ENCODE assay signal across 1 cellular context in the genomic region with DNA sequence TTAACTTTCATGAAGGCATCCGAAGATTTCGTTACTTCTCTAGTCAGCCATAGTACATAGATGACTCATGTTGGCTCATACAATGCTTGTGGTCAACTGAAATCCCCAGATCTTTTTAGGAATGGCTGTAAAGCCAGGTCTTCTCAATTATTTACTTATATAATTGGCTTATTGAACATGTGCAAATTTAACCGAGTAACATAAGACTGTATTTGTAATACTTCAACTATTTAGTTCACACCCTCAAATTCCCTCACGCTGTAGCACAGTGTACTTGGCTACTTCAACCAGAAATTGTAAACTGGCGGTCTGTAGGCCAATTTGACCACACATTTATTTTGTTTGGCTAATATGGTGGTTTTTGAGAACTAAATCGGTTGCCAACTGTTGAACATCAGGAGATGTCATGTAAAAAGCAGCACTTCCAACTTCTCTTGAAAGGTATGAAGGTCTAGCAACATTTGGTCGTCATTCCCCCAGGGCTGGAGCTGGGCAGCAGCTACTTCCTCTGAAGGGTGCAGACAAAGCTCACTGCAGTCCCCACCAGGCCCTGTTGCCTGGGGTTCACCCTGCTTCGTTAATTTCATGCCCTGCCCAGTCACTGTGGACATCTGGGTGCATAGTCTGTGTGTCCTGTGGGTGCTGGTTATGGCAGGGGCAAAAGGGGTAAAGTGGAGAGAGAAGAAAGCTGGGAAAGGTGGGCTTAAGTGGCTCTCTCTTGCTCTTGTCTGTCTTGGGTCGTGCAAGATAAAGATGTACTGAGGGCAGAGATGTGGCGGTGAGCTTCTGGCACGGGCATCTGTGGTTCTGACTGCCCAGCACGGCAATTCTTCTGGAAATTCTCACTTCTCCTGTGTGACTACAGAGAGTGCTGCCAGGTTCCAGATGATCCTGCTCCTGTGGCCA.
A peak's percentile ranks its signal among the peaks of the same experiment; 100 is the strongest.
TF ChIP-seq lines count a peak whose summit lies in the region.

No MANE protein-coding gene starts in this region.

TF ChIP-seq in IMR-90, 13 proteins besides CTCF, POLR2A, EP300 and RAD21:
- TF ChIP-seq CEBPB (IDR thresholded peaks at IDR 0.05; ENCODE audit: low read depth, low read length), result 0 out of 2 replicates have a peak, but pooled peaks have one; percentile 54
- no peak for TF ChIP-seq MAFK (IDR thresholded peaks at IDR 0.05; ENCODE audit: low read depth, low read length)
- no peak for TF ChIP-seq MXI1 (IDR thresholded peaks at IDR 0.05; ENCODE audit: borderline replicate concordance, low read depth, low read length)
- peak; percentile 88; the same call in 1 of the 2 replicates for TF ChIP-seq FOS (IDR thresholded peaks at IDR 0.05; ENCODE audit: low read depth, low read length)
- TF ChIP-seq RCOR1 (IDR thresholded peaks at IDR 0.05; ENCODE audit: insufficient replicate concordance, low read length), result no peak
TF ChIP-seq in IMR-90: peak in this region for 2.
